Comparison of ENCODE assay signal across 8 cellular contexts in the genomic region with DNA sequence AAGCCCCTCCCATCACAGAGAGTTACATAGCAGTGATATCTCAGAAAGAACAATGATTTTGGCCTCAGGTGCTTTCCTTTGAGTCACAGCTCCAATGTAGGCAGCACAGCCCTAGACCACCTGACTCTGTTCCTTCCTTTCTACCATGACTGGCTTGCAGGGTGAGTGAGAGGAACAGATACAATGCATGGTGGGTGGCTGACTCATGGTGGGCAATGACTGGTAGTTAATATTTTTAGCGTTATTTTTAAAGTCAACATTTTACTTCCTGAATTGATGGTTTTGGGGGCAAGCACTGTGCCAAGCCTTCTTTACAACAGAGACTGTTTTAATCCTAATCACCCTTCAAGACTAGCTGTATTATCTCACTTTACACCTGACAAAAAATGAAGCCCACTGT. TPM values are rescaled to one million over a fixed set of nuclear protein-coding genes. Genes with fewer than 3 reads are reported as not detected.
DNase-seq lines count a peak whose midpoint lies in the region; ATAC-seq lines count a peak whose summit lies in the region.

No MANE protein-coding gene starts in this region.

- peaks cover 2% of the 10 kb centered on the region; the same call in 1 of the 2 replicates for H3K27me3 ChIP-seq in MG63

- H3K9me3 ChIP-seq in MG63, result no peaks in the 10 kb centered on the region

- DNase-seq in EL, result peak; percentile 19
- peak; percentile 14 for DNase-seq in MG63
- DNase-seq in glomerular visceral epithelial cell (ENCODE audit: extremely low spot score), result peak; percentile 9
- DNase-seq in D341Med (ENCODE audit: low spot score), result no peak
- DNase-seq in activated naive CD4-positive, alpha-beta T cell (lab: John Stamatoyannopoulos, UW), result no peak
- no peak for DNase-seq in left cardiac atrium

- ATAC-seq in GM21423 (IDR thresholded peaks at IDR 0.05; ENCODE audit: unreplicated experiment) (peak; percentile 41), GM19467 (IDR thresholded peaks at IDR 0.05; ENCODE audit: unreplicated experiment) (no peak), left cardiac atrium (no peak)

- no peak overlapping the region for H3K4me3 ChIP-seq in MG63

- H3K36me3 ChIP-seq in MG63, result no peaks in the 10 kb centered on the region

- intact Hi-C loops in left cardiac atrium (cut with DNase I), result loop anchor here in 1 of 2 donors (10.0 kb wide), 1 partner anchor 54 kb away; no protein-coding TSS in a partner anchor

RNA-seq across cellular contexts. Expression of gene ST3GAL6, which starts 32.8 kb away (rescaled TPM):
- 1.4 and 2.0 TPM in 2 replicates for total RNA-seq in MG63 (2014; rRNA removed; shearing (Covaris generic); ENCODE audit: low replicate concordance)
- 10 to 100 TPM; 22.2 to 36.3 TPM for total RNA-seq in left cardiac atrium

Comparison
In these comparisons a context has a peak if more than half of its experiments do, and no peak if none do; other contexts are left out.
1. DNase-seq: peak in EL (single experiment), MG63 (single experiment) and glomerular visceral epithelial cell (single experiment); none in D341Med (single experiment), activated naive CD4-positive, alpha-beta T cell (0 of 4) and left cardiac atrium (single experiment).